Comparison of ENCODE assay signal across 20 cellular contexts in the genomic region with DNA sequence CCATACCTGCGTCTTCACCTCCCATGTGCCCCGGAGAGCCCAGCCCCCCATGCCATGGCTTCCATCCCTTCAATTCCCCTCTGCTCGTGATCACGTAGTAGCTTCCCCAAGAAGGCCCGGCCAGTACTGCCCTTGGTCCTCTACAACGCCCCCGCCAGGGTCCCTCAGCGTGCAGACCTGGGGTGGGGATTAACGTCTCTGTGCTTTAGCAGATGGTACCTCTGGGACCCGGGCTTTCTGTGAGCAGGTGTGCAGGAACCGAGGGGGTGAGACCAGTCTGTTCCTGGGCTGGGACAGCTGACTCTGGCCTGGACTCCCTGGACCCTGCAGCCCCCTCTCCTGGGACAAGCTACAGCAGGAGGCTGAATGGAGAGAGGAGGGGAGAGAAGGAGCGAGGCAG. TPM values are rescaled to one million over a fixed set of nuclear protein-coding genes. Genes with fewer than 3 reads are reported as not detected.
"Had no signal": no experiment of that assay in that cellular context is flagged by ENCODE, and none has a peak within 500 bp of the region (broad histone marks: within the 10 kb centered on the region; RNA-seq: fewer than 3 reads in every experiment).

No MANE protein-coding gene starts in this region.

- H3K4me1 Mint-ChIP-seq: immature natural killer cell, memory B cell, neural crest cell had no signal

- H3K36me3 Mint-ChIP-seq: immature natural killer cell, memory B cell, mesothelial cell of epicardium, natural killer cell had no signal

- FAIRE-seq: keratinocyte, pancreas, small intestine had no signal

- ATAC-seq: effector memory CD8-positive, alpha-beta T cell; gastrocnemius medialis; left cardiac atrium; lower lobe of right lung; natural killer cell; pancreas; right cardiac atrium had no signal

- H3K27me3 Mint-ChIP-seq: dendritic cell treated with granulocyte-macrophage colony-stimulating factor and Interleukin-4, amounts not matched to agents 40 ng/mL and 50 ng/mL, for 4 days; effector memory CD8-positive, alpha-beta T cell; memory B cell; progenitor cell of endocrine pancreas had no signal

- H3K9me3 Mint-ChIP-seq: dendritic cell treated with granulocyte-macrophage colony-stimulating factor and Interleukin-4, amounts not matched to agents 40 ng/mL and 50 ng/mL, for 4 days; effector memory CD8-positive, alpha-beta T cell; immature natural killer cell; memory B cell; mesothelial cell of epicardium; natural killer cell; neural crest cell had no signal

- H3K27ac Mint-ChIP-seq: dendritic cell treated with granulocyte-macrophage colony-stimulating factor and Interleukin-4, amounts not matched to agents 40 ng/mL and 50 ng/mL, for 4 days; immature natural killer cell; memory B cell; mesothelial cell of epicardium; natural killer cell; progenitor cell of endocrine pancreas had no signal

- DNase-seq: effector memory CD8-positive, alpha-beta T cell; gastrocnemius medialis; immature natural killer cell; left cardiac atrium; left ventricle myocardium inferior; lower lobe of right lung; natural killer cell; occipital lobe; pancreas; right cardiac atrium; small intestine; stimulated activated CD4-positive, alpha-beta T cell treated with anti-CD3 and anti-CD28 coated beads, Interleukin-12 subunit alpha, Interleukin-12 subunit beta, amount 100 ng/mL, for 4 hours; stimulated activated naive CD4-positive, alpha-beta T cell treated with Interleukin-2 at 50 U/mL for 16 hours; trophoblast cell had no signal

- H3K4me3 Mint-ChIP-seq: dendritic cell treated with granulocyte-macrophage colony-stimulating factor and Interleukin-4, amounts not matched to agents 40 ng/mL and 50 ng/mL, for 4 days; effector memory CD8-positive, alpha-beta T cell; immature natural killer cell; memory B cell; mesothelial cell of epicardium; natural killer cell; neural crest cell had no signal

RNA-seq across cellular contexts. Expression of gene HES5, which starts 52.8 kb away (rescaled TPM):
- polyA plus RNA-seq: immature natural killer cell had no signal
